1 cellular context compared by ENCODE assay signal in the genomic region with DNA sequence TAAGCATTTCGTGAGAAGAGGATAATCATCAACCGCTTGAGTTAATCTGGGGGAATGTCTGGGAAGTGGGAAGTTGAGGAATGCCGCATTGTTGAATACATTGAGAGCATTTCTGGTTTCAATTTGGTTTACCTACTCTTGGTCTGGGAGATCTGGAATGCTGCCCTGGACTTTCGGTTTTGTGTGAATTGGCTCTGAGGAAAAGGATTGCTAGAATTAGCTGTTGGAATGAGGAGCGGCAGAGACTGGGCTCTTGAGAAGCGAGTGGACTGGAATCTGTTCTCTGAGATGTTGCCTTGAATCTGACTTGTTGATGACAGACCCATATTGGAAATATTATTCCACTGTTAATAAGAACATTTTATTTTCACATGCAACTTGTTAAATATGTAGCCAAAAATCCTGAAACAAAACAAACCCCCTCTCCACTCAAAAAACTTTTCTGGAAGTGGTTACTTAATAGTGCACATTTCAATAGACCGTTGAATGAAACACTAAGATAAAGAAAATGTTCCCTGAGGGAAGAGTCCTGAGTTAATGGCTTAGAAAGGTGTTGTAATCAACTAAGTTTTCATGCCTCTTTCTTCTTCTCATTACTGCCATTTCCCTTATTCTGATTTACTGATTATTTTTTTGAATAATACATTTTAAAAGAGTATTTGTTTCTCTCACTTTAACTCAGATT.
TF ChIP-seq lines count a peak whose summit lies in the region.

No MANE protein-coding gene starts in this region.

TF ChIP-seq in endothelial cell of umbilical vein, 7 proteins besides CTCF, POLR2A, EP300 and RAD21:
- TF ChIP-seq MAX (IDR thresholded peaks at IDR 0.05; ENCODE audit: insufficient read depth, insufficient read length) = no peak
- no peak for TF ChIP-seq FOS (IDR thresholded peaks at IDR 0.05; ENCODE audit: borderline replicate concordance, insufficient read depth, low read length)
- no peak for TF ChIP-seq MYC (IDR thresholded peaks at IDR 0.05; ENCODE audit: low read depth, low read length)
- TF ChIP-seq GATA2 (IDR thresholded peaks at IDR 0.05; ENCODE audit: insufficient read depth, insufficient read length, low read depth, low read length) = no peak
- no peak for TF ChIP-seq JUN (IDR thresholded peaks at IDR 0.05; ENCODE audit: borderline replicate concordance, insufficient read depth, insufficient read length, low read depth)
